In genomic region chr5:178434016-178434761, GRCh38 we compare ENCODE assay signal across 11 cellular contexts.
DNase-seq lines count a peak whose midpoint lies in the region; ATAC-seq, FAIRE-seq and TF ChIP-seq lines count a peak whose summit lies in the region.
"Had no signal": no experiment of that assay in that cellular context is flagged by ENCODE, and none has a peak within 500 bp of the region (broad histone marks: within the 10 kb centered on the region; RNA-seq: fewer than 3 reads in every experiment).

No MANE protein-coding gene starts in this region.

- 85 to 91% methylated on average over 13 of the region's 13 CpGs for WGBS in sigmoid colon, 2 donors

- no peak for ATAC-seq in DND-41 (ENCODE audit: insufficient read depth, low read depth)
- ATAC-seq in left lobe of liver: no peak
- no peak for ATAC-seq in HG02610 (IDR thresholded peaks at IDR 0.05; ENCODE audit: unreplicated experiment)

- H3K36me3 ChIP-seq in BLaER1 treated with 17β-estradiol and CSF1 and Interleukin-3, amounts not matched to agents 10 nM and 100 nM: no peaks in the 10 kb centered on the region
- H3K36me3 ChIP-seq in DND-41 (ENCODE audit: insufficient read depth, low read length): no peaks in the 10 kb centered on the region
- H3K36me3 ChIP-seq in sigmoid colon: no peaks in the 10 kb centered on the region
- no peaks in the 10 kb centered on the region for H3K36me3 ChIP-seq in kidney (ENCODE audit: control insufficient read depth in 1 of 2, insufficient read depth in 2 of 2, low read length in 2 of 2)
- H3K36me3 ChIP-seq: BE2C had no signal

- no peak for FAIRE-seq in kidney (lab: Jason Lieb, UNC)

- H4K20me1 ChIP-seq in BLaER1 treated with 17β-estradiol and CSF1 and Interleukin-3, amounts not matched to agents 10 nM and 100 nM: no peaks in the 10 kb centered on the region
- no peaks in the 10 kb centered on the region for H4K20me1 ChIP-seq in DND-41 (ENCODE audit: insufficient read depth, low read length)

- intact Hi-C loops in sigmoid colon (cut with DNase I) (no loop called here), kidney (cut with DNase I) (no loop called here)

- TF ChIP-seq POLR2A in sigmoid colon (IDR thresholded peaks at IDR 0.05): no peak

- H3K9ac ChIP-seq in BLaER1 treated with 17β-estradiol and CSF1 and Interleukin-3, amounts not matched to agents 10 nM and 100 nM: peak overlapping the region in 8 of 11 experiments; percentile 0 to 55 (median 42); a peak in 11 of 22 replicates
- H3K9ac ChIP-seq in DND-41 (ENCODE audit: low read depth, low read length) (no peak overlapping the region), kidney (ENCODE audit: low read length in 2 of 2) (no peak overlapping the region)

- TF ChIP-seq CTCF in DND-41 (IDR thresholded peaks at IDR 0.05; ENCODE audit: borderline replicate concordance, extremely low read depth, low read length, poor library complexity, severe bottlenecking) (no peak), sigmoid colon (IDR thresholded peaks at IDR 0.05) (no peak), kidney (IDR thresholded peaks at IDR 0.05; ENCODE audit: borderline replicate concordance, extremely low read depth, insufficient read depth) (no peak)

- H3K4me3 ChIP-seq in BLaER1 treated with 17β-estradiol and CSF1 and Interleukin-3, amounts not matched to agents 10 nM and 100 nM: peak overlapping the region in 6 of 10 experiments; percentile 4 to 39 (median 28); a peak in 7 of 20 replicates
- H3K4me3 ChIP-seq in DND-41 (ENCODE audit: low read depth in 1 of 2, low read length in 2 of 2): no peak overlapping the region
- H3K4me3 ChIP-seq in sigmoid colon: no peak overlapping the region
- no peak overlapping the region for H3K4me3 ChIP-seq in kidney (ENCODE audit: low read length in 2 of 2)

- peaks cover 3% of the 10 kb centered on the region; the same call in 1 of the 2 replicates for H3K79me2 ChIP-seq in DND-41 (ENCODE audit: insufficient read depth, low read length)

- H3K4me2 ChIP-seq in BLaER1 treated with 17β-estradiol and CSF1 and Interleukin-3, amounts not matched to agents 10 nM and 100 nM: peak overlapping the region; percentile 76 to 98 (median 90)
- H3K4me2 ChIP-seq in DND-41 (ENCODE audit: insufficient read depth, low read length): no peak overlapping the region

- H3K27ac ChIP-seq in BLaER1 treated with 17β-estradiol and CSF1 and Interleukin-3, amounts not matched to agents 10 nM and 100 nM: peak overlapping the region in 8 of 11 experiments; percentile 3 to 59 (median 49); a peak in 13 of 22 replicates
- H3K27ac ChIP-seq in DND-41 (ENCODE audit: low read length) (no peak overlapping the region), sigmoid colon (no peak overlapping the region), kidney (ENCODE audit: low read depth in 2 of 2, low read length in 2 of 2) (no peak overlapping the region)

- peaks cover 0 to 7% (median 0%) of the 10 kb centered on the region in 11 experiments; a peak in 3 of 22 replicates for H3K9me3 ChIP-seq in BLaER1 treated with 17β-estradiol and CSF1 and Interleukin-3, amounts not matched to agents 10 nM and 100 nM (replicated peaks in 1 of 11)
- H3K9me3 ChIP-seq in DND-41 (ENCODE audit: insufficient read depth, low read length, severe bottlenecking) (no peaks in the 10 kb centered on the region), sigmoid colon (no peaks in the 10 kb centered on the region), kidney (ENCODE audit: control insufficient read depth in 1 of 2, low read length in 2 of 2) (no peaks in the 10 kb centered on the region)
- H3K9me3 ChIP-seq: BE2C had no signal

- DNase-seq in DND-41 (peak; percentile 3), left lobe of liver (ENCODE audit: low spot score) (peak; percentile 42), sigmoid colon (peak; percentile 56), NCI-H1436 treated with DMSO at 0.1 percent for 48 hours (lab: John Stamatoyannopoulos, UW) (no peak), kidney (no peak)
- DNase-seq: KG1; NCI-H1694 treated with DMSO at 0.1 percent for 48 hours; NK-92 treated with Interleukin-12 subunit alpha and Interleukin-12 subunit beta, amount 100 ng/mL, for 24 hours had no signal

- H3K27me3 ChIP-seq in BLaER1 treated with 17β-estradiol and CSF1 and Interleukin-3, amounts not matched to agents 10 nM and 100 nM: peaks cover 0 to 14% (median 0%) of the 10 kb centered on the region in 11 experiments; a peak in 2 of 22 replicates
- H3K27me3 ChIP-seq in DND-41 (ENCODE audit: insufficient read depth, low read length, poor library complexity): no peaks in the 10 kb centered on the region
- peaks cover 0 to 18% (median 0%) of the 10 kb centered on the region in 3 donors for H3K27me3 ChIP-seq in sigmoid colon
- H3K27me3 ChIP-seq: BE2C had no signal

- peaks cover 35 to 75% (median 70%) of the 10 kb centered on the region in 10 experiments for H3K4me1 ChIP-seq in BLaER1 treated with 17β-estradiol and CSF1 and Interleukin-3, amounts not matched to agents 10 nM and 100 nM
- peaks cover 34% of the 10 kb centered on the region for H3K4me1 ChIP-seq in DND-41 (ENCODE audit: insufficient read depth, low read length)
- H3K4me1 ChIP-seq in sigmoid colon: no peaks in the 10 kb centered on the region
- H3K4me1 ChIP-seq in kidney (ENCODE audit: control insufficient read depth in 1 of 2, insufficient read depth in 1 of 2, low read depth in 1 of 2, low read length in 2 of 2): peaks cover 23 to 31% of the 10 kb centered on the region in 2 donors

- H2AFZ ChIP-seq in DND-41 (ENCODE audit: low read depth, low read length): no peak overlapping the region

- TF ChIP-seq EP300 in sigmoid colon (IDR thresholded peaks at IDR 0.05): no peak

Comparison
In these comparisons a context has a peak if more than half of its experiments do, and no peak if none do; other contexts are left out.
1. H3K27ac ChIP-seq: peak in BLaER1 treated with 17β-estradiol and CSF1 and Interleukin-3, amounts not matched to agents 10 nM and 100 nM (8 of 11); none in DND-41 (single experiment), sigmoid colon (0 of 4) and kidney (0 of 2).
2. H3K4me3 ChIP-seq: peak in BLaER1 treated with 17β-estradiol and CSF1 and Interleukin-3, amounts not matched to agents 10 nM and 100 nM (6 of 10); none in DND-41 (0 of 2), sigmoid colon (0 of 4) and kidney (0 of 2).
3. H3K9ac ChIP-seq: peak in BLaER1 treated with 17β-estradiol and CSF1 and Interleukin-3, amounts not matched to agents 10 nM and 100 nM (8 of 11); none in DND-41 (single experiment) and kidney (0 of 2).
4. DNase-seq: peak in DND-41 (single experiment), left lobe of liver (single experiment) and sigmoid colon (single experiment); none in NCI-H1436 treated with DMSO at 0.1 percent for 48 hours (single experiment) and kidney (single experiment).